8 cellular contexts compared by ENCODE assay signal in the genomic region with DNA sequence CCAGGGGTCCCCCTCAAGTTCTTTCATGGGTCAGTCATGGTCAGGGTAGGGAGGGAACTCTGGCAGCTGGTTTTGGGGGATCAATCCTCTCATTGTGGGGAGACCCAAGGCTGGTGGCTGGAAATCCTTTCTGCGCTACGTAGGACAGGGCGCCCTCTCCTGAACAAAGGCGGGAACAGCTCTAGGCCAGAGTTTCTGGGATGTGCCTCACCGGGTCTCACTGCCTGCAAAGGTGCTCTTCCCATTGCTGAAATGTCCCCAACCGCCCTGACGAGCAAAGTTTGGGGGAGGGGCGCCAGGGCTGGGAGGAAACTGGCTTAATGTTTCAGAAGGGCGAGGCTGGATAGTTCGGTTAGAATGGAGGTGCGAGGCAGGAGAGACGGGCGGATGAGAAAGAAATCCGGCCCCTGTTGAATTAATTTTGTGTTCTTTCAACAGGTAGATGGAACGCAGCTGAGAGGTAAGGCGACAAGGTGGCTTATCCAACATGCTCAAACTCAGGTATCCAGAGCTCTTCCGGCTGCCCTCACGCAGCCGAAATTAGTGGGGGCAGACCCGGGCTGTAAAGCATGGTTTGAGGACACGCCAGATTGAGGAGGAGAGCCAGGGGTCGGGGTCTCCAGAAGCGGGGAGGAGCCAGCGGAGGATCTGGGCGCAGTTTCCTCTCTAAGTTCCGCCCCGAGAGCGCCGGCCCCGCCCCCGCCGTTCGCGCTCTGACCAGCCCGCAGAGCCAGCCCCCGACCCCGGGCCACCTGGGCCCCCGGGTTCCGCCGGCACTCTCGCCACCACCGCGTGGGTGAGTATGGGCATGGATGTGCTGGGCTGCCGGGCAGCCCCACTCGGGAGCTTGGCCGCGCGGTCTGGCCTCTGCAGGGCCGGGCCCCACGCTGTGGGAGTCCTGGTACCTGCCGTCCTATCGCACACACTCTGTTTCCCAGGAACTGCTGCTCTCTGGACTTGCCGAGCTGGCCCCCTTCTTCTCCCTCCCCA. TPM values are rescaled to one million over a fixed set of nuclear protein-coding genes. Genes with fewer than 3 reads are reported as not detected.
DNase-seq lines count a peak whose midpoint lies in the region; ATAC-seq lines count a peak whose summit lies in the region.

Gene PGAP2, plus strand, starts transcription at position 705 of the 990 bp plus-strand sequence. CDS start 2,700 bp downstream, outside the sequence.

- H3K9me3 ChIP-seq in muscle layer of colon (ENCODE audit: low read length) = no peaks in the 10 kb centered on the region

- ATAC-seq in GM19023 (IDR thresholded peaks at IDR 0.05; ENCODE audit: unreplicated experiment) (peak; percentile 69), HG03432 (IDR thresholded peaks at IDR 0.05; ENCODE audit: unreplicated experiment) (peak; percentile 77), esophagus mucosa (peak; percentile 74)
- ATAC-seq in stimulated activated naive CD8-positive, alpha-beta T cell treated with anti-CD3 and anti-CD28 coated beads, Interleukin-15, amount 100 ng/mL, for 72 hours = peak; percentile 72

- no peaks in the 10 kb centered on the region for H3K36me3 ChIP-seq in muscle layer of colon (ENCODE audit: insufficient read depth, low read length)

- no peaks in the 10 kb centered on the region for H3K9me3 Mint-ChIP-seq in stimulated activated naive CD8-positive, alpha-beta T cell treated with anti-CD3 and anti-CD28 coated beads, Interleukin-15, amount 100 ng/mL, for 72 hours

- no peaks in the 10 kb centered on the region for H3K27me3 ChIP-seq in muscle layer of colon (ENCODE audit: control insufficient read depth in 1 of 2, insufficient read depth in 2 of 2, low read length in 2 of 2)

- H3K4me3 ChIP-seq in muscle layer of colon (ENCODE audit: low read depth in 1 of 2, low read length in 2 of 2) = peak within 1 kb of the TSS; percentile 74 to 91

- H3K27ac ChIP-seq in muscle layer of colon (ENCODE audit: low read depth, low read length) = peak within 1 kb of the TSS; percentile 54

- H3K9ac ChIP-seq in muscle layer of colon (ENCODE audit: low read length) = peak within 1 kb of the TSS; percentile 12

- peak within 1 kb of the TSS; percentile 78 to 91 for H3K27ac Mint-ChIP-seq in stimulated activated naive CD8-positive, alpha-beta T cell treated with anti-CD3 and anti-CD28 coated beads, Interleukin-15, amount 100 ng/mL, for 72 hours

- peak within 1 kb of the TSS; percentile 93 to 98 for H3K4me3 Mint-ChIP-seq in stimulated activated naive CD8-positive, alpha-beta T cell treated with anti-CD3 and anti-CD28 coated beads, Interleukin-15, amount 100 ng/mL, for 72 hours

- DNase-seq in AG20443 (ENCODE audit: low spot score) (peak; percentile 82), NOMO-1 treated with DMSO at 0.1 percent for 48 hours (lab: John Stamatoyannopoulos, UW; ENCODE audit: unreplicated experiment) (peak; percentile 72), activated T-cell treated with anti-CD3 and anti-CD28 coated beads for 48 hours (ENCODE audit: low read depth) (peak; percentile 55)
- DNase-seq in stimulated activated naive CD8-positive, alpha-beta T cell treated with anti-CD3 and anti-CD28 coated beads, Interleukin-15, amount 100 ng/mL, for 72 hours = peak; percentile 46 to 60

- no peaks in the 10 kb centered on the region for H3K27me3 Mint-ChIP-seq in stimulated activated naive CD8-positive, alpha-beta T cell treated with anti-CD3 and anti-CD28 coated beads, Interleukin-15, amount 100 ng/mL, for 72 hours

- H3K4me1 Mint-ChIP-seq in stimulated activated naive CD8-positive, alpha-beta T cell treated with anti-CD3 and anti-CD28 coated beads, Interleukin-15, amount 100 ng/mL, for 72 hours = peaks cover 43% of the 10 kb centered on the region

- H3K4me1 ChIP-seq in muscle layer of colon (ENCODE audit: insufficient read depth, low read length) = peaks cover 10% of the 10 kb centered on the region

RNA-seq across cellular contexts. Expression of gene PGAP2, which starts in this region (rescaled TPM):
- total RNA-seq in esophagus mucosa = 31.8 TPM

Comparison
In these comparisons a context has a peak if more than half of its experiments do, and no peak if none do; other contexts are left out.
1. Peak in every context shown above with its lines: DNase-seq, ATAC-seq, H3K4me3 ChIP-seq and H3K27ac ChIP-seq.